ENCODE assay signal across 8 cellular contexts in the genomic region with DNA sequence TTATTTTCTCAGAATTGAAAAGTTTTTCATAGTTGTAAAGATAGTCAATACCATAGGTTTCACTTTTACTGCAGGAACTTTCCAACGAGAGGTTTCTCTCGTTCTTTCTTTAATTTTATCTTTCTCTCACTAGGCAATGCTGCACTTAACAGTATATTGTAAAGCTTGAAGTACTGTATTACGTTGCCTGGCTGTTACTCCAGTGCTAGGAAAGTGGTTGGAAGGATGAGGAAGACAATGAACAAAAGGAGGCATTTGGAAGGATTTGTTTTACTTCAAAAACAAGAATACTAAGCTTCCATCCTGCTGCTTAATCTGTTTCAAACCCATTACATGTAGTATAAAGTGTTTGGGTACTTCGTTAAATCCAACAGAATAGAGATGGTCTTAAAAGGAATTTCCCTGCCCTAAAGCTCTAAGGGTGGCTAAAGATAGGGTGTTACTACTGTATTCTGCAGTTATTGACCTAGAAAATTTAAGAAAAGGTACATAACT. TPM values are rescaled to one million over a fixed set of nuclear protein-coding genes. Genes with fewer than 3 reads are reported as not detected.
DNase-seq lines count a peak whose midpoint lies in the region; ATAC-seq and TF ChIP-seq lines count a peak whose summit lies in the region.

No MANE protein-coding gene starts in this region.

- H3K4me1 ChIP-seq in SJSA1 (replicated peaks) (peaks cover 7% of the 10 kb centered on the region; the same call in 1 of the 2 replicates), parathyroid adenoma (peaks cover 9% of the 10 kb centered on the region)

- H3K9ac ChIP-seq in parathyroid adenoma = no peak overlapping the region

- peaks cover 17% of the 10 kb centered on the region for H3K79me2 ChIP-seq in parathyroid adenoma

- TF ChIP-seq POLR2A in GM18505 (IDR thresholded peaks at IDR 0.05; ENCODE audit: borderline replicate concordance, extremely low read depth, insufficient read depth, insufficient read length) = no peak

- no peaks in the 10 kb centered on the region for H3K9me3 ChIP-seq in SJSA1 (replicated peaks)
- H3K9me3 ChIP-seq in parathyroid adenoma (ENCODE audit: control insufficient read depth, low read length) = no peaks in the 10 kb centered on the region

- H3K27ac ChIP-seq in SJSA1 = peak overlapping the region; percentile 11; the same call in 1 of the 2 replicates
- peak overlapping the region; percentile 73 for H3K27ac ChIP-seq in parathyroid adenoma

- H3K4me2 ChIP-seq in parathyroid adenoma (ENCODE audit: low read length) = peak overlapping the region; percentile 74

- H3K27me3 ChIP-seq in SJSA1 (replicated peaks) (no peaks in the 10 kb centered on the region), parathyroid adenoma (ENCODE audit: control insufficient read depth, insufficient read depth, low read length) (no peaks in the 10 kb centered on the region)

- H2AFZ ChIP-seq in parathyroid adenoma = peak overlapping the region; percentile 93

- no peak for ATAC-seq in HG02852 (IDR thresholded peaks at IDR 0.05; ENCODE audit: unreplicated experiment)
- ATAC-seq in GM18505 (IDR thresholded peaks at IDR 0.05; ENCODE audit: unreplicated experiment) = no peak

- H3K4me3 ChIP-seq in SJSA1 = peak overlapping the region; percentile 65
- peak overlapping the region; percentile 85 for H3K4me3 ChIP-seq in fibroblast of mammary gland (ENCODE audit: control insufficient read depth, low read depth, low read length)
- H3K4me3 ChIP-seq in parathyroid adenoma (ENCODE audit: low read depth, low read length) = peak overlapping the region; percentile 93

- H3K36me3 ChIP-seq in SJSA1 = no peaks in the 10 kb centered on the region
- no peaks in the 10 kb centered on the region for H3K36me3 ChIP-seq in parathyroid adenoma (ENCODE audit: control insufficient read depth, insufficient read depth, low read length)

- no peak for TF ChIP-seq CTCF in fibroblast of mammary gland (conservative IDR thresholded peaks at IDR 0.05; ENCODE audit: control insufficient read depth, insufficient read depth, low read depth, low read length)
- no peak for TF ChIP-seq CTCF in parathyroid adenoma (IDR thresholded peaks at IDR 0.05)

- DNase-seq in SHP77 treated with DMSO at 0.1 percent for 48 hours (lab: John Stamatoyannopoulos, UW) = peak; percentile 41
- no peak for DNase-seq in SHP77 (lab: John Stamatoyannopoulos, UW)
- DNase-seq in SJSA1 (ENCODE audit: low read depth in 1 of 2, low spot score in 2 of 2) = no peak
- DNase-seq in fibroblast of mammary gland (ENCODE audit: low read depth) = peak; percentile 8
- DNase-seq in HK-2 (ENCODE audit: unreplicated experiment) = no peak

RNA-seq across cellular contexts. Expression of gene IFT57, which starts 0.6 kb away (rescaled TPM):
- total RNA-seq in SJSA1 (2014; rRNA removed; shearing (Covaris generic)) = 40.5 and 64.7 TPM in 2 replicates

Comparison
In these comparisons a context has a peak if more than half of its experiments do, and no peak if none do; other contexts are left out.
1. DNase-seq: peak in SHP77 treated with DMSO at 0.1 percent for 48 hours (single experiment) and fibroblast of mammary gland (single experiment); none in SHP77 (0 of 2), SJSA1 (0 of 2) and HK-2 (single experiment).
2. Peak in every context shown above with its lines, with median percentiles within 50 percentile points of each other: H3K4me3 ChIP-seq.